12 cellular contexts compared by ENCODE assay signal in the genomic region with DNA sequence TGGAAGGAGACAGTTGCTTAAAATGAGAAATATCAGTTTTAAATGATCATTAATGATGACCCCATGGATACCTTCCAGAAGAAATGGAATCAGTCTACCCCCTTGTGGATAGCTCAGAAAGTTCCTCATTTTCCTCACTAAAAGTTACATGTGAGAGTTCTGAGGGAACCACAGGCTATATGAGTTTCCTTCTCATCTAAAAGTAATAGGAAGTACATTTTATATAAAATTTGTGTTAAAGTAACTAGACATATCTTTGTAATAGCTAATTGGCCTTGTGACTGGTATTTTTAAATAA.
DNase-seq lines count a peak whose midpoint lies in the region; ATAC-seq and TF ChIP-seq lines count a peak whose summit lies in the region.
"Had no signal": no experiment of that assay in that cellular context is flagged by ENCODE, and none has a peak within 500 bp of the region (broad histone marks: within the 10 kb centered on the region; RNA-seq: fewer than 3 reads in every experiment).

No MANE protein-coding gene starts in this region.

- H3K27ac ChIP-seq in liver (ENCODE audit: low read depth in 1 of 2, low read length in 2 of 2), result no peak overlapping the region

- DNase-seq in AG08395 (ENCODE audit: low spot score) (peak; percentile 23), WTC11 (ENCODE audit: low spot score) (no peak), NCI-H748 (lab: John Stamatoyannopoulos, UW; ENCODE audit: unreplicated experiment) (no peak), EL (no peak), left lobe of liver (ENCODE audit: low spot score) (no peak)
- DNase-seq: activated CD8-positive, alpha-beta memory T cell treated with anti-CD3 and anti-CD28 coated beads, Interleukin-2, amount 10 ng/mL, durations not matched to agents 7 days and 5 days; CD8-positive, alpha-beta memory T cell; NCI-H1694 treated with DMSO at 0.1 percent for 48 hours; stimulated activated CD4-positive, alpha-beta T cell treated with anti-CD3 and anti-CD28 coated beads, Interleukin-2, amount 100 ng/mL, for 48 hours had no signal

- H3K27me3 ChIP-seq in liver (ENCODE audit: control insufficient read depth in 4 of 4, insufficient read depth in 4 of 4, low read length in 3 of 4), result no peaks in the 10 kb centered on the region

- POLR2A ChIA-PET in WTC11 (lab: Charles Lee), result interaction anchor here (1.5 kb wide), 1 partner anchor 163 kb away, joined by 3 read pairs; no protein-coding TSS in a partner anchor

- no peaks in the 10 kb centered on the region for H3K36me3 Mint-ChIP-seq in WTC11
- H3K36me3 Mint-ChIP-seq: activated CD8-positive, alpha-beta memory T cell treated with anti-CD3 and anti-CD28 coated beads, Interleukin-2, amount 10 ng/mL, durations not matched to agents 7 days and 5 days; CD8-positive, alpha-beta memory T cell had no signal

- no peaks in the 10 kb centered on the region for H3K4me1 ChIP-seq in liver (ENCODE audit: control insufficient read depth in 4 of 4, insufficient read depth in 4 of 4, low read length in 3 of 4)

- no peak overlapping the region for H3K4me3 Mint-ChIP-seq in WTC11
- H3K4me3 Mint-ChIP-seq: activated CD8-positive, alpha-beta memory T cell treated with anti-CD3 and anti-CD28 coated beads, Interleukin-2, amount 10 ng/mL, durations not matched to agents 7 days and 5 days; CD8-positive, alpha-beta memory T cell had no signal

- no peak for TF ChIP-seq EP300 in Ishikawa (IDR thresholded peaks at IDR 0.05; ENCODE audit: borderline replicate concordance)

- ATAC-seq in WTC11 (0 out of 2 replicates have a peak, but pooled peaks have one; percentile 41), HG03095 (IDR thresholded peaks at IDR 0.05; ENCODE audit: unreplicated experiment) (no peak), left lobe of liver (no peak)
- ATAC-seq: activated CD8-positive, alpha-beta memory T cell treated with anti-CD3 and anti-CD28 coated beads, Interleukin-2, amount 10 ng/mL, durations not matched to agents 7 days and 5 days had no signal

- H3K9me3 ChIP-seq in liver (ENCODE audit: control insufficient read depth in 4 of 4, low read length in 3 of 4), result no peaks in the 10 kb centered on the region

- no peak overlapping the region for H3K9ac ChIP-seq in liver (ENCODE audit: low read depth in 1 of 2, low read length in 2 of 2)

- CTCF ChIA-PET in WTC11 (lab: Charles Lee), result interaction anchor here (0.6 to 4.0 kb wide), 19 partner anchors 11 to 328 kb away, joined by 3 to 80 read pairs (median 5); partner anchors contain the start of genes CXCL14 and SLC25A48

- no peaks in the 10 kb centered on the region for H3K36me3 ChIP-seq in liver (ENCODE audit: control insufficient read depth in 4 of 4, insufficient read depth in 3 of 4, low read depth in 1 of 4, low read length in 3 of 4)

- H3K9me3 Mint-ChIP-seq in WTC11, result no peaks in the 10 kb centered on the region
- H3K9me3 Mint-ChIP-seq: CD8-positive, alpha-beta memory T cell had no signal

- H3K4me3 ChIP-seq in liver (ENCODE audit: low read depth in 1 of 3, low read length in 3 of 3), result no peak overlapping the region

- TF ChIP-seq RAD21 in Ishikawa (IDR thresholded peaks at IDR 0.05; ENCODE audit: low read depth), result 0 out of 2 replicates have a peak, but pooled peaks have one; percentile 11
- peak; percentile 19 to 39 for TF ChIP-seq RAD21 in liver (IDR thresholded peaks at IDR 0.05)

- no peak overlapping the region for H3K27ac Mint-ChIP-seq in WTC11
- H3K27ac Mint-ChIP-seq: activated CD8-positive, alpha-beta memory T cell treated with anti-CD3 and anti-CD28 coated beads, Interleukin-2, amount 10 ng/mL, durations not matched to agents 7 days and 5 days; CD8-positive, alpha-beta memory T cell had no signal

- TF ChIP-seq CTCF in WTC11 (IDR thresholded peaks at IDR 0.05) (no peak), liver (IDR thresholded peaks at IDR 0.05; ENCODE audit: low read depth, low read length, missing input control) (no peak)

- no peaks in the 10 kb centered on the region for H3K27me3 Mint-ChIP-seq in WTC11 (ENCODE audit: low read depth)

- peaks cover 11% of the 10 kb centered on the region for H3K4me1 Mint-ChIP-seq in WTC11
- H3K4me1 Mint-ChIP-seq: activated CD8-positive, alpha-beta memory T cell treated with anti-CD3 and anti-CD28 coated beads, Interleukin-2, amount 10 ng/mL, durations not matched to agents 7 days and 5 days; CD8-positive, alpha-beta memory T cell had no signal

TF ChIP-seq in Ishikawa, 13 proteins besides CTCF, POLR2A, EP300 and RAD21:
- no peak for TF ChIP-seq MAX (IDR thresholded peaks at IDR 0.05)

TF ChIP-seq in WTC11, 78 proteins besides CTCF, POLR2A, EP300 and RAD21:
- no peak for TF ChIP-seq ZNF512 (CRISPR knock-in tag; IDR thresholded peaks at IDR 0.05; ENCODE audit: borderline replicate concordance)
- TF ChIP-seq, protein P1, sequence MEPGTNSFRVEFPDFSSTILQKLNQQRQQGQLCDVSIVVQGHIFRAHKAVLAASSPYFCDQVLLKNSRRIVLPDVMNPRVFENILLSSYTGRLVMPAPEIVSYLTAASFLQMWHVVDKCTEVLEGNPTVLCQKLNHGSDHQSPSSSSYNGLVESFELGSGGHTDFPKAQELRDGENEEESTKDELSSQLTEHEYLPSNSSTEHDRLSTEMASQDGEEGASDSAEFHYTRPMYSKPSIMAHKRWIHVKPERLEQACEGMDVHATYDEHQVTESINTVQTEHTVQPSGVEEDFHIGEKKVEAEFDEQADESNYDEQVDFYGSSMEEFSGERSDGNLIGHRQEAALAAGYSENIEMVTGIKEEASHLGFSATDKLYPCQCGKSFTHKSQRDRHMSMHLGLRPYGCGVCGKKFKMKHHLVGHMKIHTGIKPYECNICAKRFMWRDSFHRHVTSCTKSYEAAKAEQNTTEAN (CRISPR knock-in tag; IDR thresholded peaks at IDR 0.05), result no peak
- TF ChIP-seq HMGA2 (CRISPR knock-in tag; IDR thresholded peaks at IDR 0.05), result no peak
- no peak for TF ChIP-seq ZNF219 (CRISPR knock-in tag; IDR thresholded peaks at IDR 0.05; ENCODE audit: borderline replicate concordance)
- TF ChIP-seq ZNF396 (CRISPR knock-in tag; IDR thresholded peaks at IDR 0.05; ENCODE audit: borderline replicate concordance), result no peak
- TF ChIP-seq CDX4 (CRISPR knock-in tag; IDR thresholded peaks at IDR 0.05; ENCODE audit: borderline replicate concordance), result no peak

TF ChIP-seq in liver, 16 proteins besides CTCF, POLR2A, EP300 and RAD21:
- TF ChIP-seq GABPA (IDR thresholded peaks at IDR 0.05 in 1 of 2, conservative IDR thresholded peaks at IDR 0.05 in 1 of 2) (no peak), YY1 (IDR thresholded peaks at IDR 0.05) (no peak), RXRA (IDR thresholded peaks at IDR 0.05) (no peak), TAF1 (conservative IDR thresholded peaks at IDR 0.05) (no peak), HNF4A (conservative IDR thresholded peaks at IDR 0.05) (no peak), EGR1 (IDR thresholded peaks at IDR 0.05; ENCODE audit: low read depth in 2 of 2) (no peak), NR2F2 (IDR thresholded peaks at IDR 0.05) (no peak), FOXA2 (IDR thresholded peaks at IDR 0.05) (no peak)
- TF ChIP-seq, protein P2, sequence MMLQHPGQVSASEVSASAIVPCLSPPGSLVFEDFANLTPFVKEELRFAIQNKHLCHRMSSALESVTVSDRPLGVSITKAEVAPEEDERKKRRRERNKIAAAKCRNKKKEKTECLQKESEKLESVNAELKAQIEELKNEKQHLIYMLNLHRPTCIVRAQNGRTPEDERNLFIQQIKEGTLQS (IDR thresholded peaks at IDR 0.05), result no peak
